1 cellular context compared by ENCODE assay signal in genomic region chr19:17339088-17339741, GRCh38.
TF ChIP-seq lines count a peak whose summit lies in the region.

No MANE protein-coding gene starts in this region.

TF ChIP-seq in GM12878, 131 proteins besides CTCF, POLR2A, EP300 and RAD21:
- TF ChIP-seq ZNF274 (IDR thresholded peaks at IDR 0.05; ENCODE audit: insufficient read depth, insufficient read length), result no peak
- TF ChIP-seq CREB1 (IDR thresholded peaks at IDR 0.05; ENCODE audit: low read depth), result no peak
- TF ChIP-seq, protein P1, sequence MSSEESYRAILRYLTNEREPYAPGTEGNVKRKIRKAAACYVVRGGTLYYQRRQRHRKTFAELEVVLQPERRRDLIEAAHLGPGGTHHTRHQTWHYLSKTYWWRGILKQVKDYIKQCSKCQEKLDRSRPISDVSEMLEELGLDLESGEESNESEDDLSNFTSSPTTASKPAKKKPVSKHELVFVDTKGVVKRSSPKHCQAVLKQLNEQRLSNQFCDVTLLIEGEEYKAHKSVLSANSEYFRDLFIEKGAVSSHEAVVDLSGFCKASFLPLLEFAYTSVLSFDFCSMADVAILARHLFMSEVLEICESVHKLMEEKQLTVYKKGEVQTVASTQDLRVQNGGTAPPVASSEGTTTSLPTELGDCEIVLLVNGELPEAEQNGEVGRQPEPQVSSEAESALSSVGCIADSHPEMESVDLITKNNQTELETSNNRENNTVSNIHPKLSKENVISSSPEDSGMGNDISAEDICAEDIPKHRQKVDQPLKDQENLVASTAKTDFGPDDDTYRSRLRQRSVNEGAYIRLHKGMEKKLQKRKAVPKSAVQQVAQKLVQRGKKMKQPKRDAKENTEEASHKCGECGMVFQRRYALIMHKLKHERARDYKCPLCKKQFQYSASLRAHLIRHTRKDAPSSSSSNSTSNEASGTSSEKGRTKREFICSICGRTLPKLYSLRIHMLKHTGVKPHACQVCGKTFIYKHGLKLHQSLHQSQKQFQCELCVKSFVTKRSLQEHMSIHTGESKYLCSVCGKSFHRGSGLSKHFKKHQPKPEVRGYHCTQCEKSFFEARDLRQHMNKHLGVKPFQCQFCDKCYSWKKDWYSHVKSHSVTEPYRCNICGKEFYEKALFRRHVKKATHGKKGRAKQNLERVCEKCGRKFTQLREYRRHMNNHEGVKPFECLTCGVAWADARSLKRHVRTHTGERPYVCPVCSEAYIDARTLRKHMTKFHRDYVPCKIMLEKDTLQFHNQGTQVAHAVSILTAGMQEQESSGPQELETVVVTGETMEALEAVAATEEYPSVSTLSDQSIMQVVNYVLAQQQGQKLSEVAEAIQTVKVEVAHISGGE (CRISPR knock-in tag; IDR thresholded peaks at IDR 0.05), result no peak
- no peak for TF ChIP-seq KAT2A (conservative IDR thresholded peaks at IDR 0.05; ENCODE audit: control insufficient read depth, low read depth, low read length)
- no peak for TF ChIP-seq ZZZ3 (IDR thresholded peaks at IDR 0.05; ENCODE audit: control insufficient read depth, insufficient read length, low read depth)
- no peak for TF ChIP-seq SPI1 (IDR thresholded peaks at IDR 0.05; ENCODE audit: borderline replicate concordance, insufficient read depth, low read depth, low read length)
- TF ChIP-seq CBX5 (IDR thresholded peaks at IDR 0.05; ENCODE audit: low read depth), result no peak
- TF ChIP-seq SIN3A (IDR thresholded peaks at IDR 0.05; ENCODE audit: low read depth, low read length), result no peak
- TF ChIP-seq BCL3 (IDR thresholded peaks at IDR 0.05; ENCODE audit: borderline replicate concordance, insufficient read depth, low read depth, low read length, poor library complexity, severe bottlenecking), result no peak
- no peak for TF ChIP-seq ZBTB33 (IDR thresholded peaks at IDR 0.05)
